19 cellular contexts compared by ENCODE assay signal in the genomic region with DNA sequence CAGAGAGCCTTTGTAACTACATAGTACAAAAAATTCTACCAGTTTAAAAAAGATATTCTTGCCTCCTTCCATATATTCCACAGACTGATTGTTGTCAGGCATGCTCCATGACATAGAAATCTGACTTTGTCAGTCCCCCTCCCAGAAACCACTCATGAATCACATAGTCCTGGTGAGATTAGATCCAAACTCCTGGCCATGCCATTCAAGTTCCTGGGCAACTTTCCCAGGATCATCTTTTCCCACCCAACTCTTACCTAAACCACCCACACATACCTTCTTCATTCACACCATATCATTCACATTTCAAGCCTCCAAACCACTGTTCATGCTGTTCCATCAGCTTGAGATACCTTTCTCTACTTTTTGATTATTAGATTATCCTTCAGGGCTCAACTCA. TPM values are rescaled to one million over a fixed set of nuclear protein-coding genes. Genes with fewer than 3 reads are reported as not detected.
"Had no signal": no experiment of that assay in that cellular context is flagged by ENCODE, and none has a peak within 500 bp of the region (broad histone marks: within the 10 kb centered on the region; RNA-seq: fewer than 3 reads in every experiment).

No MANE protein-coding gene starts in this region.

- ATAC-seq: effector memory CD8-positive, alpha-beta T cell; left ventricle myocardium superior; naive thymus-derived CD8-positive, alpha-beta T cell had no signal

- H3K27me3 ChIP-seq: hepatocyte, right atrium auricular region, sigmoid colon, transverse colon had no signal

- H3K27ac ChIP-seq: hepatocyte, right atrium auricular region, sigmoid colon, stomach, thoracic aorta, transverse colon had no signal

- H3K36me3 ChIP-seq: right atrium auricular region, sigmoid colon, stomach, thoracic aorta, transverse colon had no signal

- DNase-seq: effector memory CD8-positive, alpha-beta T cell; foreskin melanocyte; head of caudate nucleus; kidney; left cardiac atrium; left ventricle myocardium superior; naive thymus-derived CD8-positive, alpha-beta T cell; posterior cingulate gyrus; sigmoid colon; small intestine; stimulated activated CD4-positive, alpha-beta T cell treated with anti-CD3 and anti-CD28 coated beads, Interleukin-12 subunit alpha, Interleukin-12 subunit beta, amount 100 ng/mL, for 4 hours; stimulated activated naive CD4-positive, alpha-beta T cell; stomach; substantia nigra; transverse colon had no signal

- H3K4me3 ChIP-seq: hepatocyte, right atrium auricular region, sigmoid colon, stomach, thoracic aorta, transverse colon had no signal

- H3K4me1 ChIP-seq: right atrium auricular region, sigmoid colon, stomach, transverse colon had no signal

- H3K9me3 ChIP-seq: right atrium auricular region, sigmoid colon, thoracic aorta, transverse colon had no signal

RNA-seq across cellular contexts. Expression of gene SLC16A2, which starts 46.4 kb away (rescaled TPM):
- total RNA-seq: mononuclear cell had no signal
